Comparison of ENCODE assay signal across 10 cellular contexts in genomic region chr15:83446417-83446816, GRCh38. TPM values are rescaled to one million over a fixed set of nuclear protein-coding genes. Genes with fewer than 3 reads are reported as not detected.
DNase-seq lines count a peak whose midpoint lies in the region; ATAC-seq and TF ChIP-seq lines count a peak whose summit lies in the region.
"Had no signal": no experiment of that assay in that cellular context is flagged by ENCODE, and none has a peak within 500 bp of the region (broad histone marks: within the 10 kb centered on the region; RNA-seq: fewer than 3 reads in every experiment).

No MANE protein-coding gene starts in this region.

- DNase-seq in T-helper 17 cell (no peak), putamen (ENCODE audit: low spot score) (peak; percentile 27), NCI-H748 treated with DMSO at 0.1 percent for 48 hours (lab: John Stamatoyannopoulos, UW) (no peak)
- DNase-seq: KG1 had no signal

- H3K36me3 ChIP-seq in HEK293 (ENCODE audit: control insufficient read depth in 2 of 2, insufficient read depth in 1 of 2, low read length in 2 of 2) (no peaks in the 10 kb centered on the region), iPS-15b (ENCODE audit: control insufficient read depth, insufficient read depth, low read length) (no peaks in the 10 kb centered on the region)

- peaks cover 64% of the 10 kb centered on the region for H3K27me3 Mint-ChIP-seq in T-helper 17 cell

- H3K4me1 ChIP-seq in HEK293 (ENCODE audit: control insufficient read depth, insufficient read depth, low read length): peaks cover 20% of the 10 kb centered on the region
- no peaks in the 10 kb centered on the region for H3K4me1 ChIP-seq in iPS-15b (ENCODE audit: control insufficient read depth, insufficient read depth, low read length)

- H3K4me1 Mint-ChIP-seq in T-helper 17 cell: peaks cover 7% of the 10 kb centered on the region

- H3K36me3 Mint-ChIP-seq in T-helper 17 cell (ENCODE audit: low read depth): no peaks in the 10 kb centered on the region

- no peak overlapping the region for H3K27ac ChIP-seq in HEK293 (ENCODE audit: extremely low read depth, low read depth, low read length)
- H3K27ac ChIP-seq: body of pancreas had no signal

- H3K9me3 ChIP-seq in HEK293 (ENCODE audit: control insufficient read depth, insufficient read depth, low read depth, low read length) (no peaks in the 10 kb centered on the region), T-helper 17 cell (ENCODE audit: control insufficient read depth, low read length, poor library complexity, severe bottlenecking) (no peaks in the 10 kb centered on the region), iPS-15b (ENCODE audit: control insufficient read depth, insufficient read depth, low read length) (no peaks in the 10 kb centered on the region)
- H3K9me3 ChIP-seq: body of pancreas had no signal

- POLR2A ChIA-PET in HEK293 (lab: Yijun Ruan, JAX): interaction anchor here (0.7 to 0.8 kb wide), 3 partner anchors 99 to 119 kb away, joined by 3 read pairs; no protein-coding TSS in a partner anchor

- no peak for ATAC-seq in T-helper 17 cell
- no peak for ATAC-seq in GM21737 (IDR thresholded peaks at IDR 0.05; ENCODE audit: unreplicated experiment)
- ATAC-seq in HG03378 (IDR thresholded peaks at IDR 0.05; ENCODE audit: unreplicated experiment): no peak
- no peak for ATAC-seq in GM21367 (IDR thresholded peaks at IDR 0.05; ENCODE audit: unreplicated experiment)

- CTCF ChIA-PET in HEK293 (lab: Yijun Ruan, JAX): interaction anchor here (0.6 to 8.9 kb wide), 22 partner anchors 9 to 209 kb away, joined by 3 to 168 read pairs (median 6); no protein-coding TSS in a partner anchor

- TF ChIP-seq CTCF in HEK293 (tag by site-specific recombination; IDR thresholded peaks at IDR 0.05): no peak

- peaks cover 29% of the 10 kb centered on the region for H3K27me3 ChIP-seq in iPS-15b (ENCODE audit: control insufficient read depth, insufficient read depth, low read length)
- H3K27me3 ChIP-seq: body of pancreas had no signal

- H3K27ac Mint-ChIP-seq in T-helper 17 cell: no peak overlapping the region

- peak overlapping the region; percentile 87 for H3K4me3 Mint-ChIP-seq in T-helper 17 cell

- H3K9ac ChIP-seq in iPS-15b (ENCODE audit: low read depth, low read length): no peak overlapping the region

- no peak overlapping the region for H3K4me3 ChIP-seq in HEK293 (ENCODE audit: low read depth, low read length)
- peak overlapping the region; percentile 73 for H3K4me3 ChIP-seq in iPS-15b (ENCODE audit: low read depth, low read length)

TF ChIP-seq in HEK293, 187 proteins besides CTCF, POLR2A, EP300 and RAD21:
- peak; percentile 65 for TF ChIP-seq SETDB1 (IDR thresholded peaks at IDR 0.05; ENCODE audit: insufficient read length, low read length)
- no peak for TF ChIP-seq ZNF514 (tag by site-specific recombination; IDR thresholded peaks at IDR 0.05)

RNA-seq across cellular contexts. Expression of gene SH3GL3, which starts 0.7 kb away (rescaled TPM):
- total RNA-seq in T-helper 17 cell: under 1 TPM in 1 of 2 donors, not detected in 1; 0.34 TPM
